In the genomic region with DNA sequence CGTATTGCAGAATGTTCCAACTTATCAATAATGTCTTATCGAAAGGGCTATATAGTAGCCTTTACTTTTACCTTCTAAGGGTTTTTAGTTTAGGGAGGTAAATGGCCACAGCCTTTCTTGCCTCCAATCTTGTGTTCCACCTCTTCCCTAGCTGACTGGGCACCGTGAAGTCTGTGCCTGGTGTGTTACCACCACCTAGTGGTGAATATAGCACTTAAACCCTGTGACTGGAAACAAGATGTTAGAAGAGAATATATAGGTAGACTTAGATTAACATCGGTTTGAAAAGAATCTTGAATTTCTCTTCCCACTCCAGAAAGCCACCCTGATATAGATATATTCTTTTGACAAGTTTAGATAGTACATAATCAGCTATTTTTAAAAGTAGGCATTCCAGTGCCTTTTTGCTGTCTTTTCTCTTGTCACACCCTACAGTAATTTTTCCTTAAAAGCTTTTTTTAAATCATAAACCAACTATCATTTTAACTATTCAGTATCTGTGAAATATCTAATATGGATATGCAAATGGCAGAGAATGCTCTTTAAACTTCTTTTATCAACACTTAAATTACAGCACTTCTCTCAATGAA, we compare ENCODE assay signal across 8 cellular contexts. TPM values are rescaled to one million over a fixed set of nuclear protein-coding genes. Genes with fewer than 3 reads are reported as not detected.
A peak's percentile ranks its signal among the peaks of the same experiment; 100 is the strongest.
DNase-seq lines count a peak whose midpoint lies in the region; ATAC-seq, FAIRE-seq and TF ChIP-seq lines count a peak whose summit lies in the region.

No MANE protein-coding gene starts in this region.

- H3K9me3 Mint-ChIP-seq in activated naive CD4-positive, alpha-beta T cell treated with anti-CD3 and anti-CD28 coated beads, Interleukin-2, amount 10 ng/mL, durations not matched to agents 7 days and 5 days, result no peaks in the 10 kb centered on the region
- H3K9me3 Mint-ChIP-seq in progenitor cell of endocrine pancreas (ENCODE audit: low read depth), result no peaks in the 10 kb centered on the region

- no peaks in the 10 kb centered on the region for H3K27me3 Mint-ChIP-seq in activated naive CD4-positive, alpha-beta T cell treated with anti-CD3 and anti-CD28 coated beads, Interleukin-2, amount 10 ng/mL, durations not matched to agents 7 days and 5 days
- no peaks in the 10 kb centered on the region for H3K27me3 Mint-ChIP-seq in progenitor cell of endocrine pancreas

- H3K4me1 Mint-ChIP-seq in activated naive CD4-positive, alpha-beta T cell treated with anti-CD3 and anti-CD28 coated beads, Interleukin-2, amount 10 ng/mL, durations not matched to agents 7 days and 5 days, result no peaks in the 10 kb centered on the region
- H3K4me1 Mint-ChIP-seq in progenitor cell of endocrine pancreas (ENCODE audit: low read depth), result peaks cover 9% of the 10 kb centered on the region

- H3K27ac Mint-ChIP-seq in activated naive CD4-positive, alpha-beta T cell treated with anti-CD3 and anti-CD28 coated beads, Interleukin-2, amount 10 ng/mL, durations not matched to agents 7 days and 5 days, result no peak overlapping the region
- peak overlapping the region; percentile 11 for H3K27ac Mint-ChIP-seq in progenitor cell of endocrine pancreas

- FAIRE-seq in G401.6 (lab: Jason Lieb, UNC), result peak; percentile 74

- H3K36me3 Mint-ChIP-seq in activated naive CD4-positive, alpha-beta T cell treated with anti-CD3 and anti-CD28 coated beads, Interleukin-2, amount 10 ng/mL, durations not matched to agents 7 days and 5 days, result no peaks in the 10 kb centered on the region
- H3K36me3 Mint-ChIP-seq in progenitor cell of endocrine pancreas (ENCODE audit: insufficient read depth), result no peaks in the 10 kb centered on the region

- H3K4me3 Mint-ChIP-seq in activated naive CD4-positive, alpha-beta T cell treated with anti-CD3 and anti-CD28 coated beads, Interleukin-2, amount 10 ng/mL, durations not matched to agents 7 days and 5 days, result no peak overlapping the region
- no peak overlapping the region for H3K4me3 Mint-ChIP-seq in progenitor cell of endocrine pancreas (ENCODE audit: low read depth)

- peak; percentile 96 for ATAC-seq in GM21447 (IDR thresholded peaks at IDR 0.05; ENCODE audit: unreplicated experiment)

- DNase-seq in HS-27A (ENCODE audit: low read depth) (peak; percentile 12), RPMI7951 (ENCODE audit: low read depth) (peak; percentile 59), glomerular visceral epithelial cell (ENCODE audit: extremely low spot score) (peak; percentile 72), progenitor cell of endocrine pancreas (ENCODE audit: low spot score, unreplicated experiment) (peak; percentile 44), mesenteric fat pad (ENCODE audit: low spot score) (no peak)
- peak; percentile 63 for DNase-seq in activated naive CD4-positive, alpha-beta T cell treated with anti-CD3 and anti-CD28 coated beads, Interleukin-2, amount 10 ng/mL, durations not matched to agents 7 days and 5 days

- TF ChIP-seq CTCF in progenitor cell of endocrine pancreas (IDR thresholded peaks at IDR 0.05; ENCODE audit: unreplicated experiment), result peak; percentile 87

- CTCF ChIA-PET in activated naive CD4-positive, alpha-beta T cell treated with anti-CD3 and anti-CD28 coated beads, Interleukin-2, amount 10 ng/mL, durations not matched to agents 7 days and 5 days (lab: Charles Lee), result interaction anchor here (0.6 to 2.0 kb wide), 16 partner anchors 9 to 637 kb away, joined by 3 to 11 read pairs (median 4); no protein-coding TSS in a partner anchor

RNA-seq across cellular contexts. Expression of gene ADH7, which starts 27.8 kb away (rescaled TPM):
- total RNA-seq in RPMI7951 (2014; rRNA removed; shearing (Covaris generic)), result not detected in 2 replicates
- total RNA-seq in progenitor cell of endocrine pancreas (not detected in 2 replicates), mesenteric fat pad (not detected)

RNA-seq across cellular contexts. Expression of gene C4orf17, which starts 47.9 kb away (rescaled TPM):
- total RNA-seq in RPMI7951 (2014; rRNA removed; shearing (Covaris generic)), result not detected in 2 replicates
- total RNA-seq in progenitor cell of endocrine pancreas, result not detected in 2 replicates
- not detected for total RNA-seq in mesenteric fat pad
